In the genomic region with DNA sequence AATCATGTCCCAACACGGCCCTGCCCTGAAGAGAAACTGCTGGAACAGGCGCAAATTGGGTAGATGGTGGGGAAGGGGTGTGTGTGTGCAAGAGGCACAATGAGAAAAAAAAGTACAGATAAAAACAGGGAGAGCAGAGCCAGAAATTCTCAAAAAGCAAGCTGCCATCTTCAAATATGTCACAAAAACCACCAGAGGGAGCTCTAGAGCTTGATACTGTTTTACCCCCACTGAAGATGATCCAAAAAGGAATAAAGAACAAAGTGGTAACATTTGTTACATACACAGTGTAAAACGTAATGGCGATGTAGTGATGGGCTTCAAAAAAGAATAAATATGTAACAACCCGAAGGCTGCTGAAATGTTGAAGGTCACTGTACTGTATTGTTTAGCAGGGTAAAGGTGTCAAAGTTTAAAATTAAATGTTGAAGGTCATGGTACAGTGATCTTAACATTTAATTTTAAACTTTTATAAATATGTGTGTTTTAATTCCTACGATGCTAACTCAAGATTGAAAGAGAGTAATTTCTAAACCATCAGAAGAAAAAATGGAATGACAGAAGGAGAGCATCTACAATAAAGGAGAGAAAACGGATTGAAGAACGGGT, we compare ENCODE assay signal across 8 cellular contexts. TPM values are rescaled to one million over a fixed set of nuclear protein-coding genes. Genes with fewer than 3 reads are reported as not detected.
DNase-seq lines count a peak whose midpoint lies in the region; FAIRE-seq and TF ChIP-seq lines count a peak whose summit lies in the region.

No MANE protein-coding gene starts in this region.

- CTCF ChIA-PET in GM10248 (lab: Yijun Ruan, JAX), result interaction anchor here (0.6 to 5.5 kb wide), 25 partner anchors 9 to 694 kb away, joined by 3 to 34 read pairs (median 5); no protein-coding TSS in a partner anchor

- H3K9ac ChIP-seq in kidney (ENCODE audit: low read length in 2 of 2), result no peak overlapping the region

- H3K4me1 ChIP-seq in kidney (ENCODE audit: control insufficient read depth in 1 of 2, insufficient read depth in 1 of 2, low read depth in 1 of 2, low read length in 2 of 2), result peaks cover 7 to 8% of the 10 kb centered on the region in 2 donors

- no peak overlapping the region for H3K27ac ChIP-seq in kidney (ENCODE audit: low read depth in 2 of 2, low read length in 2 of 2)

- peak; percentile 62 for DNase-seq in AG20443 (ENCODE audit: low spot score)
- DNase-seq in GM10248 (ENCODE audit: extremely low spot score), result no peak
- DNase-seq in NCI-H2227 (lab: John Stamatoyannopoulos, UW; ENCODE audit: unreplicated experiment), result peak; percentile 44
- peak; percentile 38 for DNase-seq in astrocyte of the hippocampus (ENCODE audit: low read depth, low spot score)
- no peak for DNase-seq in kidney
- DNase-seq in urothelium cell line (ENCODE audit: low spot score), result peak; percentile 49
- DNase-seq in HK-2 (ENCODE audit: unreplicated experiment), result no peak
- DNase-seq in COLO668 (lab: John Stamatoyannopoulos, UW; ENCODE audit: unreplicated experiment), result no peak

- TF ChIP-seq CTCF in GM10248 (IDR thresholded peaks at IDR 0.05; ENCODE audit: control extremely low read depth, extremely low read depth, low read depth, missing control alignments) (peak; percentile 60), kidney (IDR thresholded peaks at IDR 0.05; ENCODE audit: borderline replicate concordance, extremely low read depth, insufficient read depth) (peak; percentile 25)

- no peaks in the 10 kb centered on the region for H3K9me3 ChIP-seq in kidney (ENCODE audit: control insufficient read depth in 1 of 2, low read length in 2 of 2)

- FAIRE-seq in kidney (lab: Jason Lieb, UNC) (no peak), urothelium cell line (lab: Jason Lieb, UNC) (no peak)

- POLR2A ChIA-PET in GM10248 (lab: Yijun Ruan, JAX), result no interaction called here

- no peak overlapping the region for H3K4me3 ChIP-seq in kidney (ENCODE audit: low read length in 2 of 2)

- H3K36me3 ChIP-seq in kidney (ENCODE audit: control insufficient read depth in 1 of 2, insufficient read depth in 2 of 2, low read length in 2 of 2), result peaks cover 13 to 18% of the 10 kb centered on the region in 2 donors

- intact Hi-C loops in kidney (cut with DNase I), result no loop called here

RNA-seq across cellular contexts. Expression of a gene that starts 6.0 kb away (rescaled TPM):
- 44.9 TPM for total RNA-seq in kidney
- 40.0 TPM for polyA plus RNA-seq in kidney (ENCODE audit: insufficient read depth, low read depth, low replicate concordance)

RNA-seq across cellular contexts. Expression of a gene that starts 11.7 kb away (rescaled TPM):
- 66.0 TPM for total RNA-seq in kidney
- polyA plus RNA-seq in kidney (ENCODE audit: insufficient read depth, low read depth, low replicate concordance), result 99.0 TPM

RNA-seq across cellular contexts. Expression of a gene that starts 37.2 kb away (rescaled TPM):
- 41.6 TPM for total RNA-seq in kidney
- 7.2 TPM for polyA plus RNA-seq in kidney (ENCODE audit: insufficient read depth, low read depth, low replicate concordance)

Comparison
In these comparisons a context has a peak if more than half of its experiments do, and no peak if none do; other contexts are left out.
1. DNase-seq: peak in AG20443 (single experiment), NCI-H2227 (single experiment), astrocyte of the hippocampus (single experiment) and urothelium cell line (single experiment); none in GM10248 (single experiment), kidney (single experiment), HK-2 (single experiment) and COLO668 (single experiment).